ENCODE assay signal across 1 cellular context in genomic region chr17:45367216-45367615, GRCh38.
TF ChIP-seq lines count a peak whose summit lies in the region.

No MANE protein-coding gene starts in this region.

TF ChIP-seq in IMR-90, 13 proteins besides CTCF, POLR2A, EP300 and RAD21 (continued from another document):
- TF ChIP-seq NFE2L2 (IDR thresholded peaks at IDR 0.05; ENCODE audit: low read depth, low read length) = no peak
- no peak for TF ChIP-seq USF2 (IDR thresholded peaks at IDR 0.05; ENCODE audit: low read depth, low read length)
- no peak for TF ChIP-seq FOS (IDR thresholded peaks at IDR 0.05; ENCODE audit: low read depth, low read length)
- TF ChIP-seq ELK1 (IDR thresholded peaks at IDR 0.05; ENCODE audit: borderline replicate concordance, low read depth, low read length) = no peak
- TF ChIP-seq CHD1 (IDR thresholded peaks at IDR 0.05; ENCODE audit: low read depth, low read length) = no peak
- TF ChIP-seq BHLHE40 (IDR thresholded peaks at IDR 0.05; ENCODE audit: low read depth, low read length) = no peak
- TF ChIP-seq RCOR1 (IDR thresholded peaks at IDR 0.05; ENCODE audit: insufficient replicate concordance, low read length) = no peak
- TF ChIP-seq MAFK (IDR thresholded peaks at IDR 0.05; ENCODE audit: low read depth, low read length) = no peak
- no peak for TF ChIP-seq MAZ (IDR thresholded peaks at IDR 0.05; ENCODE audit: borderline replicate concordance, low read depth, low read length)
- TF ChIP-seq RFX5 (IDR thresholded peaks at IDR 0.05; ENCODE audit: low read depth, low read length) = no peak
- no peak for TF ChIP-seq SMC3 (IDR thresholded peaks at IDR 0.05; ENCODE audit: low read depth, low read length)
